In genomic region chr4:134628074-134628473, GRCh38 we compare ENCODE assay signal across 15 cellular contexts.
"Had no signal": no experiment of that assay in that cellular context is flagged by ENCODE, and none has a peak within 500 bp of the region (broad histone marks: within the 10 kb centered on the region; RNA-seq: fewer than 3 reads in every experiment).

No MANE protein-coding gene starts in this region.

- H3K4me3 Mint-ChIP-seq: activated B cell treated with CpG ODN at 0.5 μM for 24 hours; activated CD4-positive, alpha-beta T cell treated with anti-CD3 and anti-CD28 coated beads, Interleukin-2, amount 10 ng/mL, durations not matched to agents 24 days and 14 days; activated naive CD4-positive, alpha-beta T cell treated with anti-CD3 and anti-CD28 coated beads for 36 hours; effector memory CD8-positive, alpha-beta T cell; immature natural killer cell; natural killer cell; stimulated activated naive CD8-positive, alpha-beta T cell treated with anti-CD3 and anti-CD28 coated beads, Interleukin-15, Interleukin-2, amounts not matched to agents 100 ng/mL and 50 ng/mL, for 24 hours; T-helper 1 cell treated with Interleukin-12 subunit alpha and Interleukin-12 subunit beta and Interleukin-4 antibody, amounts not matched to agents 30 μg/mL and 1 μg/mL, for 36 hours had no signal

- ATAC-seq: effector memory CD8-positive, alpha-beta T cell; left cardiac atrium; natural killer cell had no signal

- H3K36me3 Mint-ChIP-seq: natural killer cell had no signal

- H3K4me3 ChIP-seq: testis had no signal

- H3K27ac ChIP-seq: brain microvascular endothelial cell, testis had no signal

- H3K4me1 Mint-ChIP-seq: activated B cell treated with CpG ODN at 0.5 μM for 24 hours; activated CD4-positive, alpha-beta T cell treated with anti-CD3 and anti-CD28 coated beads, Interleukin-2, amount 10 ng/mL, durations not matched to agents 24 days and 14 days; immature natural killer cell; natural killer cell had no signal

- DNase-seq: activated B cell treated with CpG ODN at 0.5 μM for 24 hours; activated CD4-positive, alpha-beta T cell treated with anti-CD3 and anti-CD28 coated beads, Interleukin-2, amount 10 ng/mL, durations not matched to agents 24 days and 14 days; activated naive CD4-positive, alpha-beta T cell treated with anti-CD3 and anti-CD28 coated beads for 36 hours; brain microvascular endothelial cell; effector memory CD8-positive, alpha-beta T cell; foreskin fibroblast; immature natural killer cell; left cardiac atrium; natural killer cell; occipital lobe; stimulated activated CD4-positive, alpha-beta T cell treated with anti-CD3 and anti-CD28 coated beads, Interleukin-4, amount 100 ng/mL, for 1 hour; stimulated activated CD8-positive, alpha-beta memory T cell treated with anti-CD3 and anti-CD28 coated beads, Interleukin-4, amount 100 ng/mL, for 48 hours; testis had no signal

- H3K27me3 ChIP-seq: brain microvascular endothelial cell, testis had no signal

- H3K27me3 Mint-ChIP-seq: activated B cell treated with CpG ODN at 0.5 μM for 24 hours; activated CD4-positive, alpha-beta T cell treated with anti-CD3 and anti-CD28 coated beads, Interleukin-2, amount 10 ng/mL, durations not matched to agents 24 days and 14 days; effector memory CD8-positive, alpha-beta T cell; stimulated activated naive CD8-positive, alpha-beta T cell treated with anti-CD3 and anti-CD28 coated beads, Interleukin-15, Interleukin-2, amounts not matched to agents 100 ng/mL and 50 ng/mL, for 24 hours had no signal

- H3K27ac Mint-ChIP-seq: activated B cell treated with CpG ODN at 0.5 μM for 24 hours; activated CD4-positive, alpha-beta T cell treated with anti-CD3 and anti-CD28 coated beads, Interleukin-2, amount 10 ng/mL, durations not matched to agents 24 days and 14 days; activated naive CD4-positive, alpha-beta T cell treated with anti-CD3 and anti-CD28 coated beads for 36 hours; effector memory CD8-positive, alpha-beta T cell; immature natural killer cell; natural killer cell; stimulated activated naive CD8-positive, alpha-beta T cell treated with anti-CD3 and anti-CD28 coated beads, Interleukin-15, Interleukin-2, amounts not matched to agents 100 ng/mL and 50 ng/mL, for 24 hours; T-helper 1 cell treated with Interleukin-12 subunit alpha and Interleukin-12 subunit beta and Interleukin-4 antibody, amounts not matched to agents 30 μg/mL and 1 μg/mL, for 36 hours had no signal

- H3K4me1 ChIP-seq: testis had no signal

- H3K9me3 ChIP-seq: testis had no signal

- H3K36me3 ChIP-seq: brain microvascular endothelial cell had no signal

- H3K9me3 Mint-ChIP-seq: activated CD4-positive, alpha-beta T cell treated with anti-CD3 and anti-CD28 coated beads, Interleukin-2, amount 10 ng/mL, durations not matched to agents 24 days and 14 days; stimulated activated naive CD8-positive, alpha-beta T cell treated with anti-CD3 and anti-CD28 coated beads, Interleukin-15, Interleukin-2, amounts not matched to agents 100 ng/mL and 50 ng/mL, for 24 hours; T-helper 1 cell treated with Interleukin-12 subunit alpha and Interleukin-12 subunit beta and Interleukin-4 antibody, amounts not matched to agents 30 μg/mL and 1 μg/mL, for 36 hours had no signal
